In the genomic region with DNA sequence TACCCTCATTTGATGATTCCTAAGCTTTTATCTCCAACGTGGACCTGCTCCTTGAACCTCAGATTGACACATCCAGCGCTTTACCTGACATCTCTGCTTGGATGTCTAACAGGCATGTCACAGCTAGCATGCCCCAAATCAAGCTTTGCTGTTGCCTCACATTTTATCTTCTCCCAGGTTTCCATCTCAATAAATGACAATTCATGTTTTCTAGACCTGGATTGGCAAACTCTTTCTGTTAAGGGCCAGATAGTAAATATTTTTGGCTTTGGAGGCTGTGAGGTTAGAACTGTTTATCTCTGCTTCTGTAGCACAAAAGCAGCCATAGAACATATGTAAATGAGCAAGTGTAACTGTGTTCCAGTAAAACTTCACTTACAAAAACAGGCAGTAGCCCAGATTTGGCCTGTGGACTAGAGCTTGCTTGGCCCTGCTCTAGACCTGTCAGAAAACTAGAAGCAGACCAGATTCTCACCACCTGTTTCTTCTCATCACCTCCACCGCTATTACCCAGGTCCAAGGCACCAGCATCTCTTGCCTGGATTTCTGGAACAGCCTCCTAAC, we compare ENCODE assay signal across 10 cellular contexts. TPM values are rescaled to one million over a fixed set of nuclear protein-coding genes. Genes with fewer than 3 reads are reported as not detected.
DNase-seq lines count a peak whose midpoint lies in the region; ATAC-seq and TF ChIP-seq lines count a peak whose summit lies in the region.
"Had no signal": no experiment of that assay in that cellular context is flagged by ENCODE, and none has a peak within 500 bp of the region (broad histone marks: within the 10 kb centered on the region; RNA-seq: fewer than 3 reads in every experiment).

No MANE protein-coding gene starts in this region.

- no peak overlapping the region for H3K27ac Mint-ChIP-seq in T-helper 2 cell treated with Interferon-gamma antibody and Interleukin-4, amounts not matched to agents 5 μg/mL and 100 μg/mL, for 36 hours
- H3K27ac Mint-ChIP-seq in brain: peak overlapping the region in 3 of 5 experiments; percentile 60 to 71 (median 68)

- ATAC-seq in GM18498 (IDR thresholded peaks at IDR 0.05; ENCODE audit: unreplicated experiment): no peak

- H3K9me3 Mint-ChIP-seq in T-helper 2 cell treated with Interferon-gamma antibody and Interleukin-4, amounts not matched to agents 5 μg/mL and 100 μg/mL, for 36 hours: no peaks in the 10 kb centered on the region
- peaks cover 0 to 2% (median 0%) of the 10 kb centered on the region in 5 experiments for H3K9me3 Mint-ChIP-seq in brain

- H3K36me3 Mint-ChIP-seq in T-helper 2 cell treated with Interferon-gamma antibody and Interleukin-4, amounts not matched to agents 5 μg/mL and 100 μg/mL, for 36 hours (ENCODE audit: low read depth): peaks cover 8% of the 10 kb centered on the region
- H3K36me3 Mint-ChIP-seq in brain: peaks cover 45% of the 10 kb centered on the region

- H3K27me3 ChIP-seq in layer of hippocampus (ENCODE audit: control insufficient read depth, insufficient read depth, low read length): no peaks in the 10 kb centered on the region

- H3K4me1 Mint-ChIP-seq in T-helper 2 cell treated with Interferon-gamma antibody and Interleukin-4, amounts not matched to agents 5 μg/mL and 100 μg/mL, for 36 hours (ENCODE audit: low read depth): peaks cover 15% of the 10 kb centered on the region
- H3K4me1 Mint-ChIP-seq in brain: peaks cover 16% of the 10 kb centered on the region

- H3K27ac ChIP-seq in layer of hippocampus (ENCODE audit: low read depth, low read length): peak overlapping the region; percentile 73
- peak overlapping the region; percentile 54 for H3K27ac ChIP-seq in temporal lobe (ENCODE audit: low read depth, low read length)

- no peak for TF ChIP-seq CTCF in brain (conservative IDR thresholded peaks at IDR 0.05)

- DNase-seq in T-helper 2 cell treated with Interferon-gamma antibody and Interleukin-4, amounts not matched to agents 5 μg/mL and 100 μg/mL, for 36 hours (ENCODE audit: low spot score): no peak
- DNase-seq in T-helper 2 cell: no peak
- no peak for DNase-seq in DMS79 treated with DMSO at 0.1 percent for 48 hours (lab: John Stamatoyannopoulos, UW)
- no peak for DNase-seq in KG1 (lab: John Stamatoyannopoulos, UW)
- DNase-seq: 8988T, NCI-H774 had no signal

- no peaks in the 10 kb centered on the region for H3K27me3 Mint-ChIP-seq in T-helper 2 cell treated with Interferon-gamma antibody and Interleukin-4, amounts not matched to agents 5 μg/mL and 100 μg/mL, for 36 hours (ENCODE audit: low read depth)
- H3K27me3 Mint-ChIP-seq in brain: no peaks in the 10 kb centered on the region

- H3K4me3 Mint-ChIP-seq in T-helper 2 cell treated with Interferon-gamma antibody and Interleukin-4, amounts not matched to agents 5 μg/mL and 100 μg/mL, for 36 hours: peak overlapping the region; percentile 19
- no peak overlapping the region for H3K4me3 Mint-ChIP-seq in brain

RNA-seq across cellular contexts. Expression of a gene that starts 42.2 kb away (rescaled TPM):
- 39.9 TPM for polyA plus RNA-seq in brain (ENCODE audit: insufficient read depth, low read depth, low replicate concordance)
- total RNA-seq in temporal lobe: 33.2 TPM
